ENCODE assay signal across 9 cellular contexts in the genomic region with DNA sequence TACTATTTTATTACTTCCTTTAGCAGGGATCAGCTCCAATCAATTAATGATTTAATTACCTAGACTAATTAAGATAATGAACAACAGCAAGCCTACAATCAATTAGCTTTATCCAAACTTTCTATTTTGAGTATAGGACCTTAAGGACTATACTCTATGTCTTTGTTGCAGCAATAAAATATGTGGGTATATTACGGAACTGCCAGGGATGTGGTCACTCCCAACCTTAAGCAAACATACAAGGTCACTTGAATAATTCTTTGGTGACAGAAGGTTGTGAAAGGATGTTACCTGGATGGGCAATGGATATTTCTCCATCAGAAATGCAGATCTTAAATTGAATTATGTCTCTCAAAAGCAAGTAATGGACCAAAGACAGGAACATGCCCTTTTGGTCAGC.
"Had no signal": no experiment of that assay in that cellular context is flagged by ENCODE, and none has a peak within 500 bp of the region (broad histone marks: within the 10 kb centered on the region; RNA-seq: fewer than 3 reads in every experiment).

No MANE protein-coding gene starts in this region.

- H3K36me3 Mint-ChIP-seq: IgD-negative memory B cell had no signal

- H3K4me3 Mint-ChIP-seq: HFFc6, IgD-negative memory B cell had no signal

- H3K9me3 ChIP-seq: HAP-1 had no signal

- ATAC-seq: HCT116, HepG2 had no signal

- H3K4me3 ChIP-seq: HAP-1 had no signal

- H3K27ac Mint-ChIP-seq: HFFc6, IgD-negative memory B cell had no signal

- FAIRE-seq: HepG2 had no signal

- DNase-seq: GOT3, H7, HFFc6, KBM-7 had no signal

- H3K27ac ChIP-seq: HL-60 had no signal

- H3K4me1 ChIP-seq: HAP-1 had no signal

- H3K36me3 ChIP-seq: HAP-1 had no signal
